In genomic region chr12:56450241-56450640, GRCh38 we compare ENCODE assay signal across 1 cellular context.
TF ChIP-seq lines count a peak whose summit lies in the region.

No MANE protein-coding gene starts in this region.

TF ChIP-seq in GM12878, 131 proteins besides CTCF, POLR2A, EP300 and RAD21:
- TF ChIP-seq, protein P1, sequence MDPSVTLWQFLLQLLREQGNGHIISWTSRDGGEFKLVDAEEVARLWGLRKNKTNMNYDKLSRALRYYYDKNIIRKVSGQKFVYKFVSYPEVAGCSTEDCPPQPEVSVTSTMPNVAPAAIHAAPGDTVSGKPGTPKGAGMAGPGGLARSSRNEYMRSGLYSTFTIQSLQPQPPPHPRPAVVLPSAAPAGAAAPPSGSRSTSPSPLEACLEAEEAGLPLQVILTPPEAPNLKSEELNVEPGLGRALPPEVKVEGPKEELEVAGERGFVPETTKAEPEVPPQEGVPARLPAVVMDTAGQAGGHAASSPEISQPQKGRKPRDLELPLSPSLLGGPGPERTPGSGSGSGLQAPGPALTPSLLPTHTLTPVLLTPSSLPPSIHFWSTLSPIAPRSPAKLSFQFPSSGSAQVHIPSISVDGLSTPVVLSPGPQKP (IDR thresholded peaks at IDR 0.05; ENCODE audit: low read depth, low read length): no peak
- TF ChIP-seq SUZ12 (IDR thresholded peaks at IDR 0.05; ENCODE audit: unreplicated experiment) (no peak), POLR2AphosphoS5 (IDR thresholded peaks at IDR 0.05; ENCODE audit: low read length) (no peak), NFIC (IDR thresholded peaks at IDR 0.05; ENCODE audit: low read depth, low read length) (no peak), ZNF622 (IDR thresholded peaks at IDR 0.05) (no peak), SIN3A (IDR thresholded peaks at IDR 0.05; ENCODE audit: low read depth, low read length) (no peak), BHLHE40 (IDR thresholded peaks at IDR 0.05; ENCODE audit: borderline replicate concordance in 1 of 2, low read depth in 2 of 2, low read length in 1 of 2) (no peak), FOS (IDR thresholded peaks at IDR 0.05; ENCODE audit: borderline replicate concordance, extremely low read depth, insufficient read length) (no peak), REST (IDR thresholded peaks at IDR 0.05; ENCODE audit: low read depth, low read length) (no peak), SKIL (IDR thresholded peaks at IDR 0.05; ENCODE audit: low read depth, poor library complexity, severe bottlenecking) (no peak), YBX1 (IDR thresholded peaks at IDR 0.05) (no peak), CEBPB (IDR thresholded peaks at IDR 0.05; ENCODE audit: borderline replicate concordance in 1 of 2, low read depth in 2 of 2, low read length in 2 of 2) (no peak), ETV6 (conservative IDR thresholded peaks at IDR 0.05 in 1 of 2, IDR thresholded peaks at IDR 0.05 in 1 of 2; ENCODE audit: borderline replicate concordance in 1 of 2, low read depth in 1 of 2) (no peak), EZH2 (IDR thresholded peaks at IDR 0.05; ENCODE audit: borderline replicate concordance, control insufficient read depth, low read depth, low read length) (no peak), CBX3 (IDR thresholded peaks at IDR 0.05; ENCODE audit: borderline replicate concordance, low read depth) (no peak)
- TF ChIP-seq, protein P2, sequence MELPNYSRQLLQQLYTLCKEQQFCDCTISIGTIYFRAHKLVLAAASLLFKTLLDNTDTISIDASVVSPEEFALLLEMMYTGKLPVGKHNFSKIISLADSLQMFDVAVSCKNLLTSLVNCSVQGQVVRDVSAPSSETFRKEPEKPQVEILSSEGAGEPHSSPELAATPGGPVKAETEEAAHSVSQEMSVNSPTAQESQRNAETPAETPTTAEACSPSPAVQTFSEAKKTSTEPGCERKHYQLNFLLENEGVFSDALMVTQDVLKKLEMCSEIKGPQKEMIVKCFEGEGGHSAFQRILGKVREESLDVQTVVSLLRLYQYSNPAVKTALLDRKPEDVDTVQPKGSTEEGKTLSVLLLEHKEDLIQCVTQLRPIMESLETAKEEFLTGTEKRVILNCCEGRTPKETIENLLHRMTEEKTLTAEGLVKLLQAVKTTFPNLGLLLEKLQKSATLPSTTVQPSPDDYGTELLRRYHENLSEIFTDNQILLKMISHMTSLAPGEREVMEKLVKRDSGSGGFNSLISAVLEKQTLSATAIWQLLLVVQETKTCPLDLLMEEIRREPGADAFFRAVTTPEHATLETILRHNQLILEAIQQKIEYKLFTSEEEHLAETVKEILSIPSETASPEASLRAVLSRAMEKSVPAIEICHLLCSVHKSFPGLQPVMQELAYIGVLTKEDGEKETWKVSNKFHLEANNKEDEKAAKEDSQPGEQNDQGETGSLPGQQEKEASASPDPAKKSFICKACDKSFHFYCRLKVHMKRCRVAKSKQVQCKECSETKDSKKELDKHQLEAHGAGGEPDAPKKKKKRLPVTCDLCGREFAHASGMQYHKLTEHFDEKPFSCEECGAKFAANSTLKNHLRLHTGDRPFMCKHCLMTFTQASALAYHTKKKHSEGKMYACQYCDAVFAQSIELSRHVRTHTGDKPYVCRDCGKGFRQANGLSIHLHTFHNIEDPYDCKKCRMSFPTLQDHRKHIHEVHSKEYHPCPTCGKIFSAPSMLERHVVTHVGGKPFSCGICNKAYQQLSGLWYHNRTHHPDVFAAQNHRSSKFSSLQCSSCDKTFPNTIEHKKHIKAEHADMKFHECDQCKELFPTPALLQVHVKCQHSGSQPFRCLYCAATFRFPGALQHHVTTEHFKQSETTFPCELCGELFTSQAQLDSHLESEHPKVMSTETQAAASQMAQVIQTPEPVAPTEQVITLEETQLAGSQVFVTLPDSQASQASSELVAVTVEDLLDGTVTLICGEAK (IDR thresholded peaks at IDR 0.05; ENCODE audit: borderline replicate concordance): no peak
- TF ChIP-seq, protein P3, sequence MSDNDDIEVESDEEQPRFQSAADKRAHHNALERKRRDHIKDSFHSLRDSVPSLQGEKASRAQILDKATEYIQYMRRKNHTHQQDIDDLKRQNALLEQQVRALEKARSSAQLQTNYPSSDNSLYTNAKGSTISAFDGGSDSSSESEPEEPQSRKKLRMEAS (IDR thresholded peaks at IDR 0.05; ENCODE audit: low read depth, low read length): no peak
